In the genomic region with DNA sequence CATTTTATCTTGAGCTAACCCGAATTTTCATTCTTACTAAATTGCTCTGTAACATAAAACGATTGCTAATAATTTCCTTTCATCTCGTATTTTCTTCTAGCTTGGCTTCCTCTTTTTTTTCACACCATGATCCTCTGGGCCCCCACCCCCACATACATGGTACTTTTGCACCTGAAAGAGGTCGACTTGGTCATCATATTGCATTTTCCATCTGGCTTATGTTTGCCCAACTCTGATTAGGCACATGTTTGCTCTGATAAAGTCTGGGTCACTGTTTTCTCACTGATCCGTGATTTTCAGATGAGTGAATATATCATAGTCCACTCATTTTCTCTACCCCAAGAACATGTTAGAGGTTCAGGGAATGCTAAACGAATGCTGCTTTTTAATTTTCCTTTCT, we compare ENCODE assay signal across 24 cellular contexts. TPM values are rescaled to one million over a fixed set of nuclear protein-coding genes. Genes with fewer than 3 reads are reported as not detected.
DNase-seq lines count a peak whose midpoint lies in the region; ATAC-seq, FAIRE-seq and TF ChIP-seq lines count a peak whose summit lies in the region.
"Had no signal": no experiment of that assay in that cellular context is flagged by ENCODE, and none has a peak within 500 bp of the region (broad histone marks: within the 10 kb centered on the region; RNA-seq: fewer than 3 reads in every experiment).

No MANE protein-coding gene starts in this region.

- ATAC-seq in mucosa of descending colon (peak; percentile 28), SK-N-SH treated with all-trans-retinoic acid at 6 μM for 48 hours (no peak)
- no peak for ATAC-seq in activated CD4-positive, alpha-beta T cell treated with anti-CD3 and anti-CD28 coated beads for 36 hours
- ATAC-seq: Panc1 had no signal

- no peaks in the 10 kb centered on the region for H3K79me2 ChIP-seq in H1 (ENCODE audit: control insufficient read depth in 1 of 2, insufficient read depth in 2 of 2, low read length in 2 of 2)

- H3K36me3 Mint-ChIP-seq in MCF 10A (ENCODE audit: insufficient read depth, unreplicated experiment): no peaks in the 10 kb centered on the region
- H3K36me3 Mint-ChIP-seq in type B pancreatic cell: no peaks in the 10 kb centered on the region
- no peaks in the 10 kb centered on the region for H3K36me3 Mint-ChIP-seq in activated CD4-positive, alpha-beta T cell treated with anti-CD3 and anti-CD28 coated beads for 36 hours (ENCODE audit: low read depth)

- no peak overlapping the region for H2AK5ac ChIP-seq in H1 (ENCODE audit: low read depth, low read length)

- H4K20me1 ChIP-seq in H1 (replicated peaks in 1 of 2; ENCODE audit: control insufficient read depth in 1 of 2, insufficient read depth in 2 of 2, low read length in 2 of 2): no peaks in the 10 kb centered on the region

- DNase-seq in MCF 10A (ENCODE audit: unreplicated experiment) (no peak), breast epithelium (ENCODE audit: low spot score in 2 of 2) (no peak), H1 (ENCODE audit: low read depth in 1 of 2, low spot score in 2 of 2) (no peak), mucosa of descending colon (no peak), type B pancreatic cell (ENCODE audit: extremely low spot score, unreplicated experiment) (no peak), HTR-8/SVneo (ENCODE audit: insufficient read length, low spot score) (no peak)
- no peak for DNase-seq in activated CD4-positive, alpha-beta T cell treated with anti-CD3 and anti-CD28 coated beads for 36 hours
- DNase-seq: Calu3; DMS79 treated with DMSO at 0.1 percent for 48 hours; GF-D8; KG1; MM.1S; NCI-H2029 treated with DMSO at 0.1 percent for 48 hours; NCI-H446 treated with DMSO at 0.1 percent for 48 hours; NCI-H526; NCI-H82; NK-92 treated with Interleukin-12 subunit alpha and Interleukin-12 subunit beta, amount 100 ng/mL, for 24 hours; SHP77 treated with DMSO at 0.1 percent for 48 hours had no signal

- no peaks in the 10 kb centered on the region for H3K9me3 ChIP-seq in breast epithelium
- no peaks in the 10 kb centered on the region for H3K9me3 ChIP-seq in H1 (ENCODE audit: insufficient read depth in 2 of 2, low read depth in 1 of 2, low read length in 1 of 2)
- H3K9me3 ChIP-seq in mucosa of descending colon: no peaks in the 10 kb centered on the region

- H3K56ac ChIP-seq in H1 (replicated peaks; ENCODE audit: insufficient read length, low read depth, low read length): no peak overlapping the region

- no peak overlapping the region for H3K18ac ChIP-seq in H1 (ENCODE audit: extremely low read depth, low read length)

- TF ChIP-seq CTCF in MCF 10A (IDR thresholded peaks at IDR 0.05; ENCODE audit: unreplicated experiment): no peak
- no peak for TF ChIP-seq CTCF in breast epithelium (IDR thresholded peaks at IDR 0.05)
- TF ChIP-seq CTCF in H1 (IDR thresholded peaks at IDR 0.05; ENCODE audit: control extremely low read depth in 1 of 3, insufficient read depth in 1 of 3, low read depth in 1 of 3, low read length in 3 of 3): no peak
- no peak for TF ChIP-seq CTCF in mucosa of descending colon (IDR thresholded peaks at IDR 0.05)
- TF ChIP-seq CTCF in type B pancreatic cell (conservative IDR thresholded peaks at IDR 0.05): no peak

- H3K79me1 ChIP-seq in H1 (ENCODE audit: low read depth, low read length): no peaks in the 10 kb centered on the region

- no peak overlapping the region for H2BK15ac ChIP-seq in H1 (ENCODE audit: low read length)

- H3K4me3 Mint-ChIP-seq in MCF 10A (ENCODE audit: unreplicated experiment): no peak overlapping the region
- no peak overlapping the region for H3K4me3 Mint-ChIP-seq in type B pancreatic cell
- H3K4me3 Mint-ChIP-seq in activated CD4-positive, alpha-beta T cell treated with anti-CD3 and anti-CD28 coated beads for 36 hours: no peak overlapping the region

- peak overlapping the region; percentile 9 for H3K27ac Mint-ChIP-seq in MCF 10A (ENCODE audit: low read depth, unreplicated experiment)
- H3K27ac Mint-ChIP-seq in type B pancreatic cell: peak overlapping the region; percentile 52
- no peak overlapping the region for H3K27ac Mint-ChIP-seq in activated CD4-positive, alpha-beta T cell treated with anti-CD3 and anti-CD28 coated beads for 36 hours

- no peak for TF ChIP-seq RAD21 in H1 (IDR thresholded peaks at IDR 0.05 in 1 of 2, conservative IDR thresholded peaks at IDR 0.05 in 1 of 2; ENCODE audit: low read depth in 2 of 2, low read length in 2 of 2)

- H2BK120ac ChIP-seq in H1 (replicated peaks; ENCODE audit: low read depth, low read length): no peak overlapping the region

- POLR2A ChIA-PET in MCF 10A (lab: Yijun Ruan, JAX) (interaction anchor here (0.6 to 2.4 kb wide), 4 partner anchors 26 to 111 kb away, joined by 3 to 12 read pairs (median 4); partner anchors contain the start of gene ARRDC4), H1 (lab: Charles Lee; ENCODE audit: partially characterized antibody) (no interaction called here)
- POLR2A ChIA-PET in activated CD4-positive, alpha-beta T cell treated with anti-CD3 and anti-CD28 coated beads for 36 hours (lab: Charles Lee): no interaction called here

- H3K23me2 ChIP-seq in H1 (ENCODE audit: low read depth, low read length): no peaks in the 10 kb centered on the region

- H3K27ac ChIP-seq in breast epithelium (no peak overlapping the region), H1 (ENCODE audit: low read depth, low read length) (no peak overlapping the region)
- H3K27ac ChIP-seq: HL-60 had no signal

- no TSS peak for BruUV-seq in MCF 10A (replicated peaks; lab: Mats Ljungman, UMichigan)

- no peaks in the 10 kb centered on the region for H3K27me3 ChIP-seq in breast epithelium
- no peaks in the 10 kb centered on the region for H3K27me3 ChIP-seq in H1 (replicated peaks in 1 of 4; ENCODE audit: control insufficient read depth in 3 of 4, extremely low read depth in 1 of 4, insufficient read depth in 3 of 4, low read length in 3 of 4)

- no peak overlapping the region for H4K8ac ChIP-seq in H1 (ENCODE audit: extremely low read depth, insufficient read depth, low read length)

- H3K36me3 ChIP-seq in breast epithelium (no peaks in the 10 kb centered on the region), H1 (ENCODE audit: control insufficient read depth in 2 of 4, insufficient read depth in 4 of 4, low read length in 3 of 4) (no peaks in the 10 kb centered on the region), mucosa of descending colon (ENCODE audit: low read depth) (no peaks in the 10 kb centered on the region)

- H3K4ac ChIP-seq in H1 (replicated peaks; ENCODE audit: insufficient read length, low read depth, low read length): no peak overlapping the region

- no peak overlapping the region for H3K9ac ChIP-seq in H1 (replicated peaks in 1 of 4; ENCODE audit: extremely low read depth in 1 of 4, low read depth in 3 of 4, low read length in 3 of 4)

- H3K14ac ChIP-seq in H1 (ENCODE audit: insufficient read length): no peak overlapping the region

- TF ChIP-seq EP300 in H1 (IDR thresholded peaks at IDR 0.05; ENCODE audit: borderline replicate concordance in 1 of 2, low read depth in 2 of 2, low read length in 2 of 2): no peak

- no peak for FAIRE-seq in H1 (lab: Jason Lieb, UNC)
- FAIRE-seq in HTR-8/SVneo (lab: Jason Lieb, UNC): no peak
- FAIRE-seq: GM12892, GM19239, H54 had no signal

- H4K5ac ChIP-seq in H1 (ENCODE audit: insufficient read length, low read depth, low read length): no peak overlapping the region

- H3K9me3 Mint-ChIP-seq in MCF 10A (ENCODE audit: unreplicated experiment) (no peaks in the 10 kb centered on the region), type B pancreatic cell (no peaks in the 10 kb centered on the region)
- no peaks in the 10 kb centered on the region for H3K9me3 Mint-ChIP-seq in activated CD4-positive, alpha-beta T cell treated with anti-CD3 and anti-CD28 coated beads for 36 hours (ENCODE audit: low read depth)

- CTCF ChIA-PET in MCF 10A (lab: Yijun Ruan, JAX): interaction anchor here (0.7 to 1.0 kb wide), 3 partner anchors 14 to 287 kb away, joined by 3 read pairs; no protein-coding TSS in a partner anchor
- CTCF ChIA-PET in H1 (lab: Charles Lee; ENCODE audit: partially characterized antibody): interaction anchor here (1.3 kb wide), 1 partner anchor 111 kb away, joined by 3 read pairs; no protein-coding TSS in a partner anchor
- CTCF ChIA-PET in activated CD4-positive, alpha-beta T cell treated with anti-CD3 and anti-CD28 coated beads for 36 hours (lab: Charles Lee): interaction anchor here (0.6 to 0.7 kb wide), 2 partner anchors 93 to 160 kb away, joined by 3 read pairs; no protein-coding TSS in a partner anchor

- no peak overlapping the region for H2BK20ac ChIP-seq in H1 (ENCODE audit: low read length)

- 0 out of 2 replicates have a peak overlapping the region, but pooled peaks have one; percentile 8 for H2AFZ ChIP-seq in H1 (ENCODE audit: low read length)

- no peak overlapping the region for H3K23ac ChIP-seq in H1 (ENCODE audit: insufficient read length)

- no peak overlapping the region for H2BK12ac ChIP-seq in H1 (ENCODE audit: low read depth, low read length)

- intact Hi-C loops in MCF 10A (cut with micrococcal nuclease): no loop called here
- intact Hi-C loops in breast epithelium (cut with DNase I; ENCODE audit: low total_unique reads): no loop called here
- intact Hi-C loops in mucosa of descending colon (cut with DNase I, micrococcal nuclease): no loop called here
- intact Hi-C loops in activated CD4-positive, alpha-beta T cell treated with anti-CD3 and anti-CD28 coated beads for 36 hours (cut with DNase I, micrococcal nuclease): no loop called here

- H3K27me3 Mint-ChIP-seq in MCF 10A (ENCODE audit: insufficient read depth, unreplicated experiment): no peaks in the 10 kb centered on the region
- H3K27me3 Mint-ChIP-seq in type B pancreatic cell: no peaks in the 10 kb centered on the region
- peaks cover 4% of the 10 kb centered on the region for H3K27me3 Mint-ChIP-seq in activated CD4-positive, alpha-beta T cell treated with anti-CD3 and anti-CD28 coated beads for 36 hours

- no peak overlapping the region for H3K4me3 ChIP-seq in breast epithelium
- H3K4me3 ChIP-seq in H1 (ENCODE audit: extremely low read depth in 1 of 4, insufficient read depth in 2 of 4, low read depth in 3 of 4, low read length in 4 of 4): no peak overlapping the region
- H3K4me3 ChIP-seq in mucosa of descending colon: no peak overlapping the region

- H2BK5ac ChIP-seq in H1 (ENCODE audit: low read depth, low read length): no peak overlapping the region

- H3K4me1 Mint-ChIP-seq in MCF 10A (ENCODE audit: insufficient read depth, unreplicated experiment): no peaks in the 10 kb centered on the region
- H3K4me1 Mint-ChIP-seq in type B pancreatic cell (ENCODE audit: unreplicated experiment): no peaks in the 10 kb centered on the region
- H3K4me1 Mint-ChIP-seq in activated CD4-positive, alpha-beta T cell treated with anti-CD3 and anti-CD28 coated beads for 36 hours: no peaks in the 10 kb centered on the region

- H3K4me1 ChIP-seq in breast epithelium: no peaks in the 10 kb centered on the region
- H3K4me1 ChIP-seq in H1 (replicated peaks in 1 of 4; ENCODE audit: control insufficient read depth in 3 of 4, insufficient read depth in 4 of 4, low read length in 3 of 4): no peaks in the 10 kb centered on the region
- H3K4me1 ChIP-seq in mucosa of descending colon (ENCODE audit: low read depth): peaks cover 6% of the 10 kb centered on the region

- WGBS in H1 (ENCODE audit: extremely low coverage in 1 of 2, insufficient coverage in 1 of 2, insufficient read length in 1 of 2, insufficient replicate concordance in 2 of 2, low coverage in 1 of 2, low lambda C conversion rate in 2 of 2, missing lambda C conversion rate in 1 of 2), 2 experiments: 82% methylated on average over 6 of the region's 6 CpGs; no CpG with 5 or more reads in 1 of the 2 experiments

- TF ChIP-seq POLR2A in breast epithelium (IDR thresholded peaks at IDR 0.05) (no peak), H1 (IDR thresholded peaks at IDR 0.05; ENCODE audit: control extremely low read depth in 1 of 2, low read depth in 2 of 2, low read length in 2 of 2) (no peak)

- no peak overlapping the region for H3K4me2 ChIP-seq in H1 (ENCODE audit: insufficient read depth in 1 of 2, low read depth in 2 of 2, low read length in 2 of 2)

- H4K91ac ChIP-seq in H1 (replicated peaks; ENCODE audit: insufficient read length, low read length): no peak overlapping the region

RNA-seq across cellular contexts. Expression of gene ARRDC4, which starts 49.5 kb away (rescaled TPM):
- 36.0 and 39.8 TPM in 2 replicates for total RNA-seq in MCF 10A (2022)
- 10 to 100 TPM; 13.9 to 25.8 (median 20.0) TPM for total RNA-seq in breast epithelium
- total RNA-seq in H1 (2021; fragmentation: NEBNext Ultra II Directional; extraction: Animal tissue kit (Norgen Biotek cat#: 25700)): 3.7 and 3.8 TPM in 2 replicates
- polyA plus RNA-seq in H1 (2011; rRNA removed): 3.5 TPM in 2 replicates
- 5.8 TPM for polyA plus RNA-seq in H1 (2011; cell fraction: cytosol; rRNA removed)
- polyA plus RNA-seq in H1 (2011; cell fraction: nucleus; rRNA removed): 3.7 TPM
- polyA plus RNA-seq in H1 (2012, experiment 1 of 2): 2.4 to 3.8 TPM (median 3.4 TPM) in 4 replicates
- polyA plus RNA-seq in H1 (2012, experiment 2 of 2): 0.34 TPM
- polyA plus RNA-seq in H1 (2013, experiment 1 of 2): 2.2 TPM
- 2.2 TPM for polyA plus RNA-seq in H1 (2013, experiment 2 of 2)
- 4.4 and 5.6 TPM in 2 replicates for polyA minus RNA-seq in H1 (2011; rRNA and poly(A)+ RNA removed)
- 3.7 TPM for polyA minus RNA-seq in H1 (2011; cell fraction: cytosol; rRNA and poly(A)+ RNA removed)
- 3.9 TPM for polyA minus RNA-seq in H1 (2011; cell fraction: nucleus; rRNA and poly(A)+ RNA removed)
- 100 to 1,000 TPM in 1 of 3 donors, 10 to 100 TPM in 2; 49.6 to 164 (median 51.5) TPM for total RNA-seq in mucosa of descending colon
- total RNA-seq in type B pancreatic cell (ENCODE audit: low replicate concordance): 31.3 and 31.6 TPM in 2 replicates
- 1 to 10 TPM in 1 of 2 experiments, under 1 TPM in 1; 0.88 to 1.1 TPM for total RNA-seq in activated CD4-positive, alpha-beta T cell treated with anti-CD3 and anti-CD28 coated beads for 36 hours
